ENCODE assay signal across 14 cellular contexts in the genomic region with DNA sequence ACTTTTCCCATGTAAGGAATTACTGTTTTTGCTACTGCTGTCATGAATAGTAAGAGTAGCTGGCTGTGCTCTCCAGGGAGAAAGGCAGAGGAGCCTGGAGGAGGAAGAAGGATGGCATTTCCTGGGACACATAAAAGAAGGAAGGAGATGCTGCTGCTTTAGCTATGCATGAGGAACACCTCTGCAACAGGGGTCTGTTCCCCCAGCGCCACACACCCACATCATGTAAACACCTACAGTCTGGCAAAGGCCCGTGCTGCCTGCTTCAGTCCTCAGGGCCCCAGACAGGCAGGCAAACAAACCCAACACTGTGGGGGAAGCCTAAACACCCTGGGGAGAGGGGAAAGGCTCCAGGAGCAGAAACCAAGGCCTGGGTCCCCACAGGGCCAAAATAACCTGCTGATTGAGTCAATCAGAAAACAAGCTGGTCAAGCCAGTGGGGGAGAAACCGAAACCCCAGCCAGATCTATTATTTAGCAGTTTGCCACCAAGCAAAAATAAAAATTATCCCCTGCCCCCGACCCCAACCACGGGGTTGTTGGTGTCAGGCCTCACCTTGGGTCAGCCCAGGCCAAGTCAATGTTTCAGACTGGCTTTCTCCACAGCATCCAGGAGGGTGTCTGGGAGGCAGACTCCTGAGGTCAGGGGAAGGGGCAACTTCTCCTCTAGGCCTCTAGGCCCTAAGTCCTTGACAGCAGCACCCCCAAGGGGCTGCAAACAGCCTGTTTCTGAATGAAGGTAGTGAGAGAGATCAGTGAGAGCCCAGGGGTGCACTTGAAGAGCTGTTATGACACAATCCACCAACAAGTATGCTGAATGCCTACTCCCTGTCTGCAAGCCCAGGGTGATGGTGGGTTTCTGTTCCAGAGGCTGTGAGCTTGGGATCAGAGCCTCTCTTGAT. TPM values are rescaled to one million over a fixed set of nuclear protein-coding genes. Genes with fewer than 3 reads are reported as not detected.
DNase-seq lines count a peak whose midpoint lies in the region; ATAC-seq and TF ChIP-seq lines count a peak whose summit lies in the region.
"Had no signal": no experiment of that assay in that cellular context is flagged by ENCODE, and none has a peak within 500 bp of the region (broad histone marks: within the 10 kb centered on the region; RNA-seq: fewer than 3 reads in every experiment).

No MANE protein-coding gene starts in this region.

- peak; percentile 18 for TF ChIP-seq CTCF in GM20000 (IDR thresholded peaks at IDR 0.05; ENCODE audit: extremely low read depth, missing control alignments)
- peak; percentile 26; the same call in 1 of the 2 replicates for TF ChIP-seq CTCF in OCI-LY3 (IDR thresholded peaks at IDR 0.05; ENCODE audit: low read depth, low read length)

- H3K56ac ChIP-seq in mesendoderm (ENCODE audit: low read length) = no peak overlapping the region

- H3K4me3 ChIP-seq in BLaER1 (no peak overlapping the region), OCI-LY3 (ENCODE audit: low read length) (no peak overlapping the region), mesendoderm (ENCODE audit: low read length) (no peak overlapping the region)
- H3K4me3 ChIP-seq: Peyer's patch, psoas muscle had no signal

- H3K18ac ChIP-seq in mesendoderm (ENCODE audit: low read length) = no peak overlapping the region

- DNase-seq in GM20000 (ENCODE audit: low spot score) = peak; percentile 36
- DNase-seq in mesendoderm = peak; percentile 41
- no peak for DNase-seq in NCI-H526 (lab: John Stamatoyannopoulos, UW)
- DNase-seq in epidermal melanocyte (ENCODE audit: insufficient read length, low spot score) = no peak
- DNase-seq: activated CD4-positive, alpha-beta T cell treated with anti-CD3 and anti-CD28 coated beads for 4 hours; NCI-H1092 treated with DMSO at 0.1 percent for 48 hours; NCI-H446 treated with DMSO at 0.1 percent for 48 hours; Peyer's patch; psoas muscle had no signal

- H4K8ac ChIP-seq in mesendoderm (ENCODE audit: low read depth, low read length) = no peak overlapping the region

- H3K79me2 ChIP-seq in OCI-LY3 (ENCODE audit: low read length) (no peaks in the 10 kb centered on the region), mesendoderm (ENCODE audit: control insufficient read depth, insufficient read depth, low read length) (no peaks in the 10 kb centered on the region)

- no peak overlapping the region for H2BK120ac ChIP-seq in mesendoderm (ENCODE audit: low read depth, low read length)

- H3K9ac ChIP-seq in BLaER1 (no peak overlapping the region), OCI-LY3 (ENCODE audit: low read length) (no peak overlapping the region), mesendoderm (ENCODE audit: low read length) (no peak overlapping the region)

- H3K4me1 ChIP-seq in BLaER1 (peaks cover 11% of the 10 kb centered on the region), OCI-LY3 (ENCODE audit: low read length) (peaks cover 3% of the 10 kb centered on the region; the same call in 1 of the 2 replicates), mesendoderm (ENCODE audit: control insufficient read depth, low read depth, low read length) (no peaks in the 10 kb centered on the region)

- H4K5ac ChIP-seq in mesendoderm (ENCODE audit: low read length) = no peak overlapping the region

- no CpG with 5 or more reads among the region's 5 CpGs for WGBS in mesendoderm (ENCODE audit: extremely low coverage, insufficient coverage, low lambda C conversion rate)

- H2BK5ac ChIP-seq in mesendoderm (ENCODE audit: low read length) = no peak overlapping the region

- no peaks in the 10 kb centered on the region for H3K27me3 ChIP-seq in BLaER1
- H3K27me3 ChIP-seq in OCI-LY3 (ENCODE audit: low read depth, low read length) = no peaks in the 10 kb centered on the region
- H3K27me3 ChIP-seq in mesendoderm (ENCODE audit: insufficient read depth, low read length, poor library complexity) = no peaks in the 10 kb centered on the region
- H3K27me3 ChIP-seq: Peyer's patch had no signal

- H2BK15ac ChIP-seq in mesendoderm (replicated peaks; ENCODE audit: low read depth) = no peak overlapping the region

- H3K23ac ChIP-seq in mesendoderm (ENCODE audit: low read length) = no peak overlapping the region

- no peaks in the 10 kb centered on the region for H4K20me1 ChIP-seq in BLaER1
- no peaks in the 10 kb centered on the region for H4K20me1 ChIP-seq in OCI-LY3 (ENCODE audit: insufficient read depth, low read length)

- no peaks in the 10 kb centered on the region for H3K79me1 ChIP-seq in mesendoderm (ENCODE audit: low read length)

- H3K36me3 ChIP-seq in BLaER1 = no peaks in the 10 kb centered on the region
- H3K36me3 ChIP-seq in OCI-LY3 (replicated peaks; ENCODE audit: low read depth, low read length) = no peaks in the 10 kb centered on the region
- H3K36me3 ChIP-seq in mesendoderm (ENCODE audit: control insufficient read depth, insufficient read depth, low read length) = no peaks in the 10 kb centered on the region
- H3K36me3 ChIP-seq: Peyer's patch had no signal

- H2AK5ac ChIP-seq in mesendoderm (ENCODE audit: low read length) = no peak overlapping the region

- peak overlapping the region; percentile 26; the same call in 1 of the 2 replicates for H3K4me2 ChIP-seq in BLaER1
- H3K4me2 ChIP-seq in OCI-LY3 (ENCODE audit: low read length) = no peak overlapping the region
- no peak overlapping the region for H3K4me2 ChIP-seq in mesendoderm (ENCODE audit: low read length)

- no peak for ATAC-seq in GM21447 (IDR thresholded peaks at IDR 0.05; ENCODE audit: unreplicated experiment)
- no peak for ATAC-seq in HG03565 (IDR thresholded peaks at IDR 0.05; ENCODE audit: unreplicated experiment)
- ATAC-seq: HCT116, psoas muscle had no signal

- no peaks in the 10 kb centered on the region for H3K9me3 ChIP-seq in BLaER1
- H3K9me3 ChIP-seq in OCI-LY3 (ENCODE audit: insufficient read depth, low read length) = no peaks in the 10 kb centered on the region
- H3K9me3 ChIP-seq: Peyer's patch, psoas muscle had no signal

- H2AFZ ChIP-seq in OCI-LY3 (ENCODE audit: low read depth, low read length) = no peak overlapping the region

- H3K4ac ChIP-seq in mesendoderm (ENCODE audit: low read depth, low read length) = no peak overlapping the region

- no peak overlapping the region for H3K27ac ChIP-seq in BLaER1
- no peak overlapping the region for H3K27ac ChIP-seq in OCI-LY3 (ENCODE audit: low read length)
- H3K27ac ChIP-seq in mesendoderm (ENCODE audit: low read depth, low read length) = no peak overlapping the region
- H3K27ac ChIP-seq: Peyer's patch, psoas muscle had no signal

RNA-seq across cellular contexts. Expression of a gene that starts 34.6 kb away (rescaled TPM):
- polyA plus RNA-seq in mesendoderm (2013, experiment 1 of 2) = 0.60 TPM
- polyA plus RNA-seq in mesendoderm (2013, experiment 2 of 2) = 0.53 TPM

RNA-seq across cellular contexts. Expression of a gene that starts 38.0 kb away (rescaled TPM):
- polyA plus RNA-seq in mesendoderm (2013, experiment 1 of 2) = 0.08 TPM
- polyA plus RNA-seq in mesendoderm (2013, experiment 2 of 2) = 0.06 TPM

Comparison
In these comparisons a context has a peak if more than half of its experiments do, and no peak if none do; other contexts are left out.
1. DNase-seq: peak in GM20000 (single experiment) and mesendoderm (single experiment); none in NCI-H526 (0 of 2) and epidermal melanocyte (single experiment).